ENCODE assay signal across 23 cellular contexts in genomic region chr7:20991544-20991943, GRCh38.
DNase-seq lines count a peak whose midpoint lies in the region; ATAC-seq and TF ChIP-seq lines count a peak whose summit lies in the region.
"Had no signal": no experiment of that assay in that cellular context is flagged by ENCODE, and none has a peak within 500 bp of the region (broad histone marks: within the 10 kb centered on the region; RNA-seq: fewer than 3 reads in every experiment).

No MANE protein-coding gene starts in this region.

- H3F3A ChIP-seq in GM23338 (replicated peaks; ENCODE audit: low read depth): no peaks in the 10 kb centered on the region

- H3K27ac ChIP-seq in GM23338 (ENCODE audit: low read depth) (no peak overlapping the region), OCI-LY3 (ENCODE audit: low read length) (no peak overlapping the region)
- H3K27ac ChIP-seq: gastrocnemius medialis, left lung, testis had no signal

- TF ChIP-seq CTCF in GM23338 (conservative IDR thresholded peaks at IDR 0.05; ENCODE audit: low read depth in 2 of 2) (peak; percentile 55 to 70), OCI-LY3 (IDR thresholded peaks at IDR 0.05; ENCODE audit: low read depth, low read length) (peak; percentile 38), epithelial cell of esophagus (IDR thresholded peaks at IDR 0.05; ENCODE audit: insufficient read depth, low read depth, low read length, missing control alignments) (peak; percentile 55)

- peaks cover 19% of the 10 kb centered on the region; the same call in 2 of the 3 replicates for H3K36me3 Mint-ChIP-seq in GM23338 (ENCODE audit: low read depth)
- H3K36me3 Mint-ChIP-seq in activated naive CD4-positive, alpha-beta T cell treated with anti-CD3 and anti-CD28 coated beads for 36 hours (ENCODE audit: low read depth): no peaks in the 10 kb centered on the region
- no peaks in the 10 kb centered on the region for H3K36me3 Mint-ChIP-seq in activated naive CD4-positive, alpha-beta T cell treated with anti-CD3 and anti-CD28 coated beads, Interleukin-2, amount 10 ng/mL, durations not matched to agents 7 days and 5 days
- H3K36me3 Mint-ChIP-seq: stimulated activated naive B cell treated with anti-CD40 and anti-IgM and Interleukin-4, amounts not matched to agents 10 μg/mL and 1 μg/mL and 100 μg/mL, for 72 hours had no signal

- H3K27me3 Mint-ChIP-seq in GM23338 (ENCODE audit: insufficient read depth, low read depth, poor library complexity): no peaks in the 10 kb centered on the region
- H3K27me3 Mint-ChIP-seq in activated naive CD4-positive, alpha-beta T cell treated with anti-CD3 and anti-CD28 coated beads for 36 hours (ENCODE audit: low read depth): peaks cover 3% of the 10 kb centered on the region
- no peaks in the 10 kb centered on the region for H3K27me3 Mint-ChIP-seq in activated naive CD4-positive, alpha-beta T cell treated with anti-CD3 and anti-CD28 coated beads, Interleukin-2, amount 10 ng/mL, durations not matched to agents 7 days and 5 days
- H3K27me3 Mint-ChIP-seq: activated CD4-positive, alpha-beta memory T cell treated with anti-CD3 and anti-CD28 coated beads, Interleukin-2, amount 10 ng/mL, durations not matched to agents 7 days and 5 days; stimulated activated naive B cell treated with anti-CD40 and anti-IgM and Interleukin-4, amounts not matched to agents 10 μg/mL and 1 μg/mL and 100 μg/mL, for 72 hours had no signal

- in situ Hi-C loops in ACHN (cut with HindIII; ENCODE audit: low pct_ligation_motif_present, low pct_unique_long_range_greater_than_20kb, low sequenced_read_pairs): no loop called here

- intact Hi-C loops in activated naive CD4-positive, alpha-beta T cell treated with anti-CD3 and anti-CD28 coated beads for 36 hours (cut with micrococcal nuclease): loop anchor here (10.0 kb wide), 1 partner anchor 263 kb away; no protein-coding TSS in a partner anchor

- no peak overlapping the region for H3K4me3 Mint-ChIP-seq in GM23338
- H3K4me3 Mint-ChIP-seq in activated naive CD4-positive, alpha-beta T cell treated with anti-CD3 and anti-CD28 coated beads for 36 hours: no peak overlapping the region
- no peak overlapping the region for H3K4me3 Mint-ChIP-seq in activated naive CD4-positive, alpha-beta T cell treated with anti-CD3 and anti-CD28 coated beads, Interleukin-2, amount 10 ng/mL, durations not matched to agents 7 days and 5 days
- H3K4me3 Mint-ChIP-seq: activated CD4-positive, alpha-beta memory T cell treated with anti-CD3 and anti-CD28 coated beads, Interleukin-2, amount 10 ng/mL, durations not matched to agents 7 days and 5 days; stimulated activated naive B cell treated with anti-CD40 and anti-IgM and Interleukin-4, amounts not matched to agents 10 μg/mL and 1 μg/mL and 100 μg/mL, for 72 hours; T-helper 2 cell treated with Interferon-gamma antibody and Interleukin-4, amounts not matched to agents 5 μg/mL and 100 μg/mL, for 36 hours had no signal

- H3K9me2 ChIP-seq in GM23338 (ENCODE audit: insufficient read depth): no peaks in the 10 kb centered on the region

- no peak overlapping the region for H3K27ac Mint-ChIP-seq in GM23338
- no peak overlapping the region for H3K27ac Mint-ChIP-seq in activated naive CD4-positive, alpha-beta T cell treated with anti-CD3 and anti-CD28 coated beads for 36 hours
- H3K27ac Mint-ChIP-seq in activated naive CD4-positive, alpha-beta T cell treated with anti-CD3 and anti-CD28 coated beads, Interleukin-2, amount 10 ng/mL, durations not matched to agents 7 days and 5 days: no peak overlapping the region
- H3K27ac Mint-ChIP-seq: activated CD4-positive, alpha-beta memory T cell treated with anti-CD3 and anti-CD28 coated beads, Interleukin-2, amount 10 ng/mL, durations not matched to agents 7 days and 5 days; stimulated activated naive B cell treated with anti-CD40 and anti-IgM and Interleukin-4, amounts not matched to agents 10 μg/mL and 1 μg/mL and 100 μg/mL, for 72 hours; T-helper 2 cell treated with Interferon-gamma antibody and Interleukin-4, amounts not matched to agents 5 μg/mL and 100 μg/mL, for 36 hours had no signal

- H2AFZ ChIP-seq in GM23338 (no peak overlapping the region), OCI-LY3 (ENCODE audit: low read depth, low read length) (no peak overlapping the region)

- H3K4me2 ChIP-seq in GM23338 (no peak overlapping the region), OCI-LY3 (ENCODE audit: low read length) (no peak overlapping the region)

- CTCF ChIA-PET in activated naive CD4-positive, alpha-beta T cell treated with anti-CD3 and anti-CD28 coated beads for 36 hours (lab: Charles Lee): interaction anchor here (0.7 kb wide), 1 partner anchor 94 kb away, joined by 5 read pairs; no protein-coding TSS in a partner anchor
- CTCF ChIA-PET in activated naive CD4-positive, alpha-beta T cell treated with anti-CD3 and anti-CD28 coated beads, Interleukin-2, amount 10 ng/mL, durations not matched to agents 7 days and 5 days (lab: Charles Lee): no interaction called here

- peaks cover 7% of the 10 kb centered on the region; the same call in 2 of the 3 replicates for H3K4me1 Mint-ChIP-seq in GM23338
- no peaks in the 10 kb centered on the region for H3K4me1 Mint-ChIP-seq in activated naive CD4-positive, alpha-beta T cell treated with anti-CD3 and anti-CD28 coated beads for 36 hours (ENCODE audit: low read depth)
- no peaks in the 10 kb centered on the region for H3K4me1 Mint-ChIP-seq in activated naive CD4-positive, alpha-beta T cell treated with anti-CD3 and anti-CD28 coated beads, Interleukin-2, amount 10 ng/mL, durations not matched to agents 7 days and 5 days
- H3K4me1 Mint-ChIP-seq: activated CD4-positive, alpha-beta memory T cell treated with anti-CD3 and anti-CD28 coated beads, Interleukin-2, amount 10 ng/mL, durations not matched to agents 7 days and 5 days; stimulated activated naive B cell treated with anti-CD40 and anti-IgM and Interleukin-4, amounts not matched to agents 10 μg/mL and 1 μg/mL and 100 μg/mL, for 72 hours had no signal

- no peak overlapping the region for H3K4me3 ChIP-seq in GM23338
- H3K4me3 ChIP-seq in OCI-LY3 (ENCODE audit: low read length): no peak overlapping the region
- no peak overlapping the region for H3K4me3 ChIP-seq in epithelial cell of esophagus (ENCODE audit: low read length)
- H3K4me3 ChIP-seq: gastrocnemius medialis, HAP-1, left lung, testis had no signal

- no peaks in the 10 kb centered on the region for H3K36me3 ChIP-seq in GM23338 (ENCODE audit: insufficient read depth)
- no peaks in the 10 kb centered on the region for H3K36me3 ChIP-seq in OCI-LY3 (replicated peaks; ENCODE audit: low read depth, low read length)
- H3K36me3 ChIP-seq: gastrocnemius medialis, HAP-1, left lung had no signal

- no peaks in the 10 kb centered on the region for H4K20me1 ChIP-seq in GM23338 (replicated peaks; ENCODE audit: insufficient read depth)
- no peaks in the 10 kb centered on the region for H4K20me1 ChIP-seq in OCI-LY3 (ENCODE audit: insufficient read depth, low read length)

- H3K9ac ChIP-seq in OCI-LY3 (ENCODE audit: low read length): no peak overlapping the region

- peaks cover 17% of the 10 kb centered on the region; the same call in 2 of the 3 replicates for H3K9me3 Mint-ChIP-seq in GM23338
- H3K9me3 Mint-ChIP-seq in activated naive CD4-positive, alpha-beta T cell treated with anti-CD3 and anti-CD28 coated beads for 36 hours: no peaks in the 10 kb centered on the region
- no peaks in the 10 kb centered on the region for H3K9me3 Mint-ChIP-seq in activated naive CD4-positive, alpha-beta T cell treated with anti-CD3 and anti-CD28 coated beads, Interleukin-2, amount 10 ng/mL, durations not matched to agents 7 days and 5 days
- H3K9me3 Mint-ChIP-seq: activated CD4-positive, alpha-beta memory T cell treated with anti-CD3 and anti-CD28 coated beads, Interleukin-2, amount 10 ng/mL, durations not matched to agents 7 days and 5 days; T-helper 2 cell treated with Interferon-gamma antibody and Interleukin-4, amounts not matched to agents 5 μg/mL and 100 μg/mL, for 36 hours had no signal

- ATAC-seq in GM23338 (no peak), HG02623 (IDR thresholded peaks at IDR 0.05; ENCODE audit: unreplicated experiment) (no peak)
- ATAC-seq: gastrocnemius medialis; left lung; SK-N-SH treated with all-trans-retinoic acid at 6 μM for 48 hours; stimulated activated naive B cell treated with anti-CD40 and anti-IgM and Interleukin-4, amounts not matched to agents 10 μg/mL and 1 μg/mL and 100 μg/mL, for 72 hours had no signal

- DNase-seq in ACHN (peak; percentile 14), GM23338 (ENCODE audit: low spot score) (peak; percentile 31), epithelial cell of esophagus (ENCODE audit: low read depth) (peak; percentile 24), NCI-H1417 treated with DMSO at 0.1 percent for 48 hours (lab: John Stamatoyannopoulos, UW) (no peak)
- no peak for DNase-seq in activated naive CD4-positive, alpha-beta T cell treated with anti-CD3 and anti-CD28 coated beads for 36 hours
- no peak for DNase-seq in activated naive CD4-positive, alpha-beta T cell treated with anti-CD3 and anti-CD28 coated beads, Interleukin-2, amount 10 ng/mL, durations not matched to agents 7 days and 5 days
- DNase-seq: activated CD4-positive, alpha-beta memory T cell treated with anti-CD3 and anti-CD28 coated beads, Interleukin-2, amount 10 ng/mL, durations not matched to agents 7 days and 5 days; activated gamma-delta T cell treated with Interleukin-2 at 50 U/mL for 16 hours; activated T-cell treated with anti-CD3 and anti-CD28 coated beads for 4 hours; amniotic stem cell; DMS153; gastrocnemius medialis; GF-D8; left lung; NCI-H1436; stimulated activated CD4-positive, alpha-beta T cell treated with anti-CD3 and anti-CD28 coated beads, Interleukin-2, amount 100 ng/mL, for 24 hours; stimulated activated naive B cell treated with anti-CD40 and anti-IgM and Interleukin-4, amounts not matched to agents 10 μg/mL and 1 μg/mL and 100 μg/mL, for 72 hours; testis had no signal

- H3K79me2 ChIP-seq in GM23338 (replicated peaks; ENCODE audit: insufficient read depth): no peaks in the 10 kb centered on the region
- H3K79me2 ChIP-seq in OCI-LY3 (ENCODE audit: low read length): no peaks in the 10 kb centered on the region

- no peaks in the 10 kb centered on the region for H3K9me3 ChIP-seq in OCI-LY3 (ENCODE audit: insufficient read depth, low read length)
- H3K9me3 ChIP-seq: gastrocnemius medialis, HAP-1, testis had no signal

- H3K4me1 ChIP-seq in GM23338 (ENCODE audit: insufficient read depth) (no peaks in the 10 kb centered on the region), OCI-LY3 (ENCODE audit: low read length) (no peaks in the 10 kb centered on the region)
- H3K4me1 ChIP-seq: gastrocnemius medialis, left lung, testis had no signal

- no peaks in the 10 kb centered on the region for H3K27me3 ChIP-seq in GM23338 (ENCODE audit: insufficient read depth)
- H3K27me3 ChIP-seq in OCI-LY3 (ENCODE audit: low read depth, low read length): no peaks in the 10 kb centered on the region
- H3K27me3 ChIP-seq: gastrocnemius medialis, left lung, testis had no signal

TF ChIP-seq in GM23338, 12 proteins besides CTCF, POLR2A, EP300 and RAD21 (continues in another document):
- TF ChIP-seq POLR2AphosphoS5 (IDR thresholded peaks at IDR 0.05; ENCODE audit: low read depth): no peak
- no peak for TF ChIP-seq JUNB (IDR thresholded peaks at IDR 0.05; ENCODE audit: unreplicated experiment)
- TF ChIP-seq STAT1 (IDR thresholded peaks at IDR 0.05; ENCODE audit: unreplicated experiment): no peak
- TF ChIP-seq EZH2phosphoT487 (IDR thresholded peaks at IDR 0.05; ENCODE audit: unreplicated experiment): no peak

Comparison
In these comparisons a context has a peak if more than half of its experiments do, and no peak if none do; other contexts are left out.
1. DNase-seq: peak in ACHN (single experiment), GM23338 (single experiment) and epithelial cell of esophagus (single experiment); none in NCI-H1417 treated with DMSO at 0.1 percent for 48 hours (single experiment), activated naive CD4-positive, alpha-beta T cell treated with anti-CD3 and anti-CD28 coated beads for 36 hours (single experiment) and activated naive CD4-positive, alpha-beta T cell treated with anti-CD3 and anti-CD28 coated beads, Interleukin-2, amount 10 ng/mL, durations not matched to agents 7 days and 5 days (single experiment).
2. Peak in every context shown above with its lines, with median percentiles within 50 percentile points of each other: CTCF ChIP-seq.